Comparison of ENCODE assay signal across 8 cellular contexts in the genomic region with DNA sequence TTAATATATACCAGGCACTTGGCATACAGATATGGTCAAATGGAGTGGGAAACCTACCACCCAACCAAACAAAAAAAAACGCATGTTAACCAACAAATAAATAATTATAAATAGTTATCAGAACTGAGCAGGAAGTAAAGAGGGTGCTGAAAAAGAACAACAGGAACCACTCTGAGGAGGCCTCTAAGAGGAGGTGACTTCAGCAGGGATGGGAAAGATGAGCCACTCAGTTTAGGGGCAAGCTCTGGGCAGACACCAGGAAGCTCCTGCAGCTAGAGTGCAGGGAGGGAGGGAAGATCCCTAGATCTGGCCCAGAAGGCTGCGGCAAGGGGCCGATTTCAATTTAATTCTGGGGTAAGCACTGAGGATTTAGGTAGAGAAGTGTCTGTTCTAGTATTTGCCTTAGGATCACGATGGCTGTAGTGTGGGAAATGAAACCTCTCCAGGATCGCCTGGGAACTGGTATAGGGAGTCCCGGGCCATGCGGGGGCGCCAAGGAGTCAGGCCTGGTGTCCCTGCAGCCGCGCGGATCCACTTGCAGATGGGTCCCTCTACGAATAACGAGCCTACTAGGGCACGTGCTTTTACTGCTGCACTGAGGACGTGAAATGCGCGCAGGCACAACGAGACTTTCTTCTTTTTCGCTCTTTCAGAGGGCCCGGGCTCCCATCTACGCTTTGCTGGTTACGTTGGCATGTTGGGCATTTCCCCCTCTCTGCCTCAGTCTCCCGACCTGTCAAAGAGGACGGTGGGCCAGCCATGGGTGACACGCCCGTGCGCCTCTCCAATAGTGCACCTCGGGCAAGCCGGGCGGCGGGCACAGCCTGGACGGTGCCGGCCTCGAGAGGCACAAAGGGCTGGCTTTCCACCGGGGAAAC. TPM values are rescaled to one million over a fixed set of nuclear protein-coding genes. Genes with fewer than 3 reads are reported as not detected.
DNase-seq lines count a peak whose midpoint lies in the region; ATAC-seq and TF ChIP-seq lines count a peak whose summit lies in the region.

No MANE protein-coding gene starts in this region.

- H3K36me3 ChIP-seq in Karpas-422 (ENCODE audit: insufficient read depth, low read length), result no peaks in the 10 kb centered on the region

- peak overlapping the region; percentile 70 for H3K4me3 Mint-ChIP-seq in nephron progenitor cell
- peak overlapping the region; percentile 61 for H3K4me3 Mint-ChIP-seq in stimulated activated naive CD8-positive, alpha-beta T cell treated with anti-CD3 and anti-CD28 coated beads, Interleukin-15, Interleukin-2, amounts not matched to agents 100 ng/mL and 50 ng/mL, for 24 hours

- ATAC-seq in foreskin keratinocyte, result peak; percentile 70
- no peak for ATAC-seq in GM21381 (IDR thresholded peaks at IDR 0.05; ENCODE audit: unreplicated experiment)

- peaks cover 39% of the 10 kb centered on the region for H3K4me1 Mint-ChIP-seq in nephron progenitor cell
- peaks cover 44% of the 10 kb centered on the region for H3K4me1 Mint-ChIP-seq in stimulated activated naive CD8-positive, alpha-beta T cell treated with anti-CD3 and anti-CD28 coated beads, Interleukin-15, Interleukin-2, amounts not matched to agents 100 ng/mL and 50 ng/mL, for 24 hours (ENCODE audit: low read depth)

- H3K9me3 Mint-ChIP-seq in nephron progenitor cell, result peaks cover 13% of the 10 kb centered on the region
- H3K9me3 Mint-ChIP-seq in stimulated activated naive CD8-positive, alpha-beta T cell treated with anti-CD3 and anti-CD28 coated beads, Interleukin-15, Interleukin-2, amounts not matched to agents 100 ng/mL and 50 ng/mL, for 24 hours, result no peaks in the 10 kb centered on the region

- peak overlapping the region; percentile 72 for H3K4me3 ChIP-seq in Karpas-422 (ENCODE audit: low read length)

- no peak overlapping the region for H3K27ac ChIP-seq in Karpas-422 (ENCODE audit: low read length)
- no peak overlapping the region for H3K27ac ChIP-seq in foreskin keratinocyte

- no peak overlapping the region for H3K27ac Mint-ChIP-seq in nephron progenitor cell
- H3K27ac Mint-ChIP-seq in stimulated activated naive CD8-positive, alpha-beta T cell treated with anti-CD3 and anti-CD28 coated beads, Interleukin-15, Interleukin-2, amounts not matched to agents 100 ng/mL and 50 ng/mL, for 24 hours, result peak overlapping the region; percentile 71

- H3K79me2 ChIP-seq in Karpas-422 (ENCODE audit: low read length), result no peaks in the 10 kb centered on the region

- no peaks in the 10 kb centered on the region for H3K27me3 ChIP-seq in Karpas-422 (ENCODE audit: low read length)
- no peaks in the 10 kb centered on the region for H3K27me3 ChIP-seq in foreskin keratinocyte

- H3K27me3 Mint-ChIP-seq in nephron progenitor cell (ENCODE audit: low read depth, poor library complexity), result peaks cover 5% of the 10 kb centered on the region
- H3K27me3 Mint-ChIP-seq in stimulated activated naive CD8-positive, alpha-beta T cell treated with anti-CD3 and anti-CD28 coated beads, Interleukin-15, Interleukin-2, amounts not matched to agents 100 ng/mL and 50 ng/mL, for 24 hours, result no peaks in the 10 kb centered on the region

- TF ChIP-seq CTCF in foreskin keratinocyte (conservative IDR thresholded peaks at IDR 0.05) (peak; percentile 95), nephron progenitor cell (IDR thresholded peaks at IDR 0.05) (peak; percentile 59)

- peak overlapping the region; percentile 66 for H3K9ac ChIP-seq in Karpas-422 (ENCODE audit: low read length)

- DNase-seq in GDM1 (lab: John Stamatoyannopoulos, UW) (peak; percentile 74), Karpas-422 (peak; percentile 86), SIG-M5 (lab: John Stamatoyannopoulos, UW) (peak; percentile 79), foreskin keratinocyte (peak; percentile 64 to 84), nephron progenitor cell (peak; percentile 83)
- peak; percentile 39 for DNase-seq in activated gamma-delta T cell treated with anti-CD3 and anti-CD28 coated beads, Interleukin-2, amount 50 U/mL, for 16 hours (ENCODE audit: low read depth)

- peak overlapping the region; percentile 79 for H3K4me2 ChIP-seq in Karpas-422 (ENCODE audit: low read depth, low read length, poor library complexity, severe bottlenecking)

- H3K36me3 Mint-ChIP-seq in nephron progenitor cell (ENCODE audit: low read depth), result peaks cover 4% of the 10 kb centered on the region
- peaks cover 10% of the 10 kb centered on the region for H3K36me3 Mint-ChIP-seq in stimulated activated naive CD8-positive, alpha-beta T cell treated with anti-CD3 and anti-CD28 coated beads, Interleukin-15, Interleukin-2, amounts not matched to agents 100 ng/mL and 50 ng/mL, for 24 hours (ENCODE audit: low read depth)

- no peaks in the 10 kb centered on the region for H3K9me2 ChIP-seq in Karpas-422 (replicated peaks; ENCODE audit: insufficient read depth, low read length)

- H2AFZ ChIP-seq in Karpas-422 (ENCODE audit: low read length), result peak overlapping the region; percentile 77; the same call in 1 of the 2 replicates

- H3K9me3 ChIP-seq in Karpas-422 (ENCODE audit: low read length), result no peaks in the 10 kb centered on the region

- H3K4me1 ChIP-seq in Karpas-422 (ENCODE audit: low read length), result peaks cover 46% of the 10 kb centered on the region
- H3K4me1 ChIP-seq in foreskin keratinocyte, result peaks cover 6% of the 10 kb centered on the region

- peaks cover 23% of the 10 kb centered on the region; the same call in 1 of the 2 replicates for H4K20me1 ChIP-seq in Karpas-422 (ENCODE audit: insufficient read depth, low read depth, low read length)

RNA-seq across cellular contexts. Expression of a gene that starts 1.5 kb away (rescaled TPM):
- total RNA-seq in Karpas-422 (2014; rRNA removed; shearing (Covaris generic); ENCODE audit: low replicate concordance), result 3.5 and 5.7 TPM in 2 replicates
- total RNA-seq in foreskin keratinocyte, result 17.4 and 17.5 TPM in 2 replicates
- 2.6 and 3.0 TPM in 2 replicates for polyA plus RNA-seq in foreskin keratinocyte
